ENCODE assay signal across 10 cellular contexts in genomic region chr1:39899611-39900538, GRCh38. TPM values are rescaled to one million over a fixed set of nuclear protein-coding genes. Genes with fewer than 3 reads are reported as not detected.
DNase-seq lines count a peak whose midpoint lies in the region; ATAC-seq, FAIRE-seq and TF ChIP-seq lines count a peak whose summit lies in the region.
"Had no signal": no experiment of that assay in that cellular context is flagged by ENCODE, and none has a peak within 500 bp of the region (broad histone marks: within the 10 kb centered on the region; RNA-seq: fewer than 3 reads in every experiment).

No MANE protein-coding gene starts in this region.

- TF ChIP-seq EP300 in GM12878 (IDR thresholded peaks at IDR 0.05; ENCODE audit: borderline replicate concordance in 1 of 2, control insufficient read depth in 1 of 2, low read depth in 2 of 2, low read length in 2 of 2): no peak

- SMC1A ChIA-PET in GM12878 (lab: Charles Lee; ENCODE audit: uncharacterized antibody, unreplicated experiment): interaction anchor here (0.5 to 3.8 kb wide), 7 partner anchors 8 to 83 kb away, joined by 3 to 42 read pairs (median 5); no protein-coding TSS in a partner anchor

- H3K27me3 ChIP-seq in left ventricle myocardium inferior (ENCODE audit: low read depth) (peaks cover 84% of the 10 kb centered on the region), heart left ventricle (peaks cover 0 to 68% (median 21%) of the 10 kb centered on the region in 9 donors), GM12878 (replicated peaks in 1 of 2; ENCODE audit: control insufficient read depth in 2 of 2, insufficient read depth in 2 of 2, low read length in 1 of 2) (peaks cover 10 to 12% of the 10 kb centered on the region in 2 experiments), upper lobe of right lung (no peaks in the 10 kb centered on the region)

- RAD21 ChIA-PET in GM12878 (lab: Charles Lee; ENCODE audit: unreplicated experiment): interaction anchor here (1.4 to 2.5 kb wide), 3 partner anchors 20 to 84 kb away, joined by 3 to 7 read pairs (median 4); no protein-coding TSS in a partner anchor

- no peak for TF ChIP-seq RAD21 in GM12878 (IDR thresholded peaks at IDR 0.05; ENCODE audit: insufficient read depth, low read depth, low read length)

- H3K4me3 ChIP-seq in left ventricle myocardium inferior (peak overlapping the region; percentile 76), heart left ventricle (peak overlapping the region in 3 of 12 donors; percentile 67 to 78 (median 69)), GM12878 (no peak overlapping the region), mesodermal cell (ENCODE audit: extremely low read depth, insufficient read depth, low read length, poor library complexity, severe bottlenecking) (peak overlapping the region; percentile 65), upper lobe of right lung (peak overlapping the region; percentile 56)

- intact Hi-C loops in left ventricle myocardium inferior (cut with micrococcal nuclease) (no loop called here), heart left ventricle (cut with DNase I) (loop anchor here in 3 of 10 donors (5.0 kb wide), 3 partner anchors 48 to 132 kb away; no protein-coding TSS in a partner anchor), GM12878 (cut with micrococcal nuclease; ENCODE audit: unreplicated experiment) (no loop called here), upper lobe of right lung (cut with DNase I) (loop anchor here (10.0 kb wide), 1 partner anchor 75 kb away; no protein-coding TSS in a partner anchor)

- no peak overlapping the region for H2AFZ ChIP-seq in GM12878 (ENCODE audit: control insufficient read depth, low read depth, low read length)

- H4K20me1 ChIP-seq in GM12878 (ENCODE audit: control insufficient read depth, insufficient read depth): no peaks in the 10 kb centered on the region

- POLR2A ChIA-PET in GM12878 (lab: Charles Lee): interaction anchor here (0.9 to 1.5 kb wide), 2 partner anchors 18 to 20 kb away, joined by 3 to 5 read pairs; no protein-coding TSS in a partner anchor

- WGBS in heart left ventricle, 4 donors: 76 to 88% (median 83%) methylated on average over 8 of the region's 8 CpGs
- 78% methylated on average over 8 of the region's 8 CpGs for WGBS in GM12878 (ENCODE audit: insufficient coverage, insufficient replicate concordance, low lambda C conversion rate, missing lambda C conversion rate)
- 60 to 62% methylated on average over 4 to 5 of the region's 8 CpGs for WGBS in mesodermal cell (ENCODE audit: insufficient coverage in 2 of 2), 2 experiments

- H3K4me2 ChIP-seq in GM12878 (ENCODE audit: control insufficient read depth, insufficient read depth): peak overlapping the region; percentile 69; the same call in 1 of the 2 replicates

- TF ChIP-seq CTCF in left ventricle myocardium inferior (IDR thresholded peaks at IDR 0.05; ENCODE audit: borderline replicate concordance): no peak
- no peak for TF ChIP-seq CTCF in heart left ventricle (IDR thresholded peaks at IDR 0.05)
- no peak for TF ChIP-seq CTCF in GM12878 (IDR thresholded peaks at IDR 0.05 in 2 of 3, conservative IDR thresholded peaks at IDR 0.05 in 1 of 3; ENCODE audit: control insufficient read depth in 2 of 3, extremely low read depth in 1 of 3, insufficient read depth in 1 of 3, low read depth in 3 of 3, low read length in 3 of 3)
- no peak for TF ChIP-seq CTCF in upper lobe of right lung (IDR thresholded peaks at IDR 0.05)

- DNase-seq in left ventricle myocardium inferior (no peak), heart left ventricle (no peak), GM12878 (ENCODE audit: low read depth, low spot score) (no peak), upper lobe of right lung (no peak), NCI-H69 (lab: John Stamatoyannopoulos, UW) (no peak)
- DNase-seq in stimulated activated CD8-positive, alpha-beta memory T cell treated with anti-CD3 and anti-CD28 coated beads, Interleukin-4, amount 100 ng/mL, for 48 hours: no peak
- DNase-seq: T1000 had no signal

- no TSS peak for BruUV-seq in GM12878 (replicated peaks; lab: Mats Ljungman, UMichigan)

- in situ Hi-C loops in GM12878 (cut with MboI): no loop called here

- ATAC-seq in heart left ventricle: no peak
- ATAC-seq in GM12878: no peak
- no peak for ATAC-seq in upper lobe of right lung
- no peak for ATAC-seq in HG02870 (IDR thresholded peaks at IDR 0.05; ENCODE audit: unreplicated experiment)

- no peaks in the 10 kb centered on the region for H3K9me3 ChIP-seq in left ventricle myocardium inferior (replicated peaks)
- H3K9me3 ChIP-seq in heart left ventricle: no peaks in the 10 kb centered on the region
- H3K9me3 ChIP-seq in GM12878 (replicated peaks; ENCODE audit: control insufficient read depth, insufficient read depth, low read length): no peaks in the 10 kb centered on the region; the same call in 2 of the 3 replicates
- no peaks in the 10 kb centered on the region for H3K9me3 ChIP-seq in mesodermal cell (ENCODE audit: control insufficient read depth, low read length)
- H3K9me3 ChIP-seq in upper lobe of right lung: no peaks in the 10 kb centered on the region

- no peaks in the 10 kb centered on the region for H3K36me3 ChIP-seq in left ventricle myocardium inferior
- H3K36me3 ChIP-seq in heart left ventricle: no peaks in the 10 kb centered on the region
- no peaks in the 10 kb centered on the region for H3K36me3 ChIP-seq in GM12878 (ENCODE audit: control insufficient read depth in 2 of 2, insufficient read depth in 2 of 2, low read length in 1 of 2)
- H3K36me3 ChIP-seq in mesodermal cell (ENCODE audit: control insufficient read depth, insufficient read depth, low read length): no peaks in the 10 kb centered on the region
- H3K36me3 ChIP-seq in upper lobe of right lung: no peaks in the 10 kb centered on the region

- H3K27ac ChIP-seq in left ventricle myocardium inferior (replicated peaks) (no peak overlapping the region), heart left ventricle (no peak overlapping the region), GM12878 (ENCODE audit: control insufficient read depth, insufficient read depth) (no peak overlapping the region), mesodermal cell (ENCODE audit: low read depth, low read length, severe bottlenecking) (no peak overlapping the region), upper lobe of right lung (no peak overlapping the region)

- TF ChIP-seq POLR2A in heart left ventricle (IDR thresholded peaks at IDR 0.05): no peak
- TF ChIP-seq POLR2A in GM12878 (IDR thresholded peaks at IDR 0.05; ENCODE audit: low read depth, low read length): no peak

- H3K4me1 ChIP-seq in left ventricle myocardium inferior: peaks cover 20% of the 10 kb centered on the region
- peaks cover 0 to 28% (median 9%) of the 10 kb centered on the region in 12 donors for H3K4me1 ChIP-seq in heart left ventricle
- peaks cover 7% of the 10 kb centered on the region; the same call in 1 of the 2 replicates for H3K4me1 ChIP-seq in GM12878 (ENCODE audit: control insufficient read depth, insufficient read depth, low read length)
- H3K4me1 ChIP-seq in mesodermal cell (ENCODE audit: control insufficient read depth, insufficient read depth, low read length, poor library complexity, severe bottlenecking): peaks cover 27% of the 10 kb centered on the region
- peaks cover 18% of the 10 kb centered on the region for H3K4me1 ChIP-seq in upper lobe of right lung

- CTCF ChIA-PET in GM12878 (lab: Yijun Ruan, JAX): interaction anchor here (1.8 to 7.7 kb wide), 3 partner anchors 8 to 83 kb away, joined by 4 to 110 read pairs (median 5); no protein-coding TSS in a partner anchor

- no peak for FAIRE-seq in GM12878 (lab: Jason Lieb, UNC)
- FAIRE-seq: GM12892 had no signal

- no peak overlapping the region for H3K9ac ChIP-seq in GM12878 (ENCODE audit: control insufficient read depth, insufficient read depth, low read length)

- H3K79me2 ChIP-seq in GM12878 (ENCODE audit: control insufficient read depth, insufficient read depth, low read length): no peaks in the 10 kb centered on the region; the same call in 1 of the 2 replicates

RNA-seq across cellular contexts. Expression of gene MYCL, which starts 1.8 kb away (rescaled TPM):
- 0.44 TPM for total RNA-seq in left ventricle myocardium inferior
- total RNA-seq in heart left ventricle: 1 to 10 TPM in 3 of 9 donors, under 1 TPM in 6; 0.27 to 3.0 (median 0.75) TPM
- polyA plus RNA-seq in heart left ventricle: under 1 TPM; 0.15 to 0.53 TPM
- total RNA-seq in GM12878 (2013; cell fraction: nucleolus; rRNA removed): 1.6 and 2.2 TPM in 2 replicates
- 0.79 and 0.98 TPM in 2 replicates for total RNA-seq in GM12878 (2014; rRNA removed)
- 0.46 and 0.49 TPM in 2 replicates for total RNA-seq in GM12878 (2014; rRNA removed; fragmentation: Illumina TruSeq; extraction: Trizol)
- total RNA-seq in GM12878 (2021): 1.4 and 1.7 TPM in 2 replicates
- 0.72 TPM for polyA plus RNA-seq in GM12878 (2011; ENCODE audit: low read depth)
- 0.22 and 0.37 TPM in 2 replicates for polyA plus RNA-seq in GM12878 (2011; rRNA removed)
- 0.19 and 0.25 TPM in 2 replicates for polyA plus RNA-seq in GM12878 (2011; cell fraction: cytosol; rRNA removed)
- 0.13 and 0.23 TPM in 2 replicates for polyA plus RNA-seq in GM12878 (2011; cell fraction: nucleus; rRNA removed)
- 0.72 and 1.2 TPM in 2 replicates for polyA plus RNA-seq in GM12878 (2012)
- polyA plus RNA-seq in GM12878 (2014; fragmentation: Illumina TruSeq; extraction: Trizol): 0.67 and 0.75 TPM in 2 replicates
- polyA plus RNA-seq in GM12878 (2014; fragmentation: Nextera tagmentation; extraction: Ambion mirVana): under 1 TPM; 0.11 to 0.26 TPM
- polyA plus RNA-seq in GM12878 (2014; rRNA removed): 0.24 and 0.77 TPM in 2 replicates
- polyA plus RNA-seq in GM12878 (2016; fragmentation: Nextera tagmentation; extraction: Ambion mirVana): under 1 TPM in 1 of 2 experiments, not detected in 1; 0.40 TPM
- 0.05 and 0.44 TPM in 2 replicates for polyA minus RNA-seq in GM12878 (2011; rRNA and poly(A)+ RNA removed)
- polyA minus RNA-seq in GM12878 (2011; cell fraction: cytosol; rRNA and poly(A)+ RNA removed): not detected in 2 replicates
- 0.67 and 0.73 TPM in 2 replicates for polyA minus RNA-seq in GM12878 (2011; cell fraction: nucleus; rRNA and poly(A)+ RNA removed)
- 11.3 TPM for polyA plus RNA-seq in mesodermal cell (2013, experiment 1 of 2)
- 8.7 TPM for polyA plus RNA-seq in mesodermal cell (2013, experiment 2 of 2)
- total RNA-seq in upper lobe of right lung: 3.6 TPM

RNA-seq across cellular contexts. Expression of gene TRIT1, which starts 16.6 kb away (rescaled TPM):
- total RNA-seq in left ventricle myocardium inferior (12.5 TPM), heart left ventricle (10 to 100 TPM; 15.0 to 19.0 (median 17.2) TPM), GM12878 (2014; rRNA removed) (29.0 and 33.4 TPM in 2 replicates), GM12878 (2014; rRNA removed; fragmentation: Illumina TruSeq; extraction: Trizol) (27.9 and 32.2 TPM in 2 replicates), GM12878 (2021) (20.5 and 22.8 TPM in 2 replicates), upper lobe of right lung (13.1 TPM)
- polyA plus RNA-seq in heart left ventricle (10 to 100 TPM; 13.6 to 14.0 TPM), GM12878 (2011; rRNA removed) (35.8 and 52.4 TPM in 2 replicates), GM12878 (2014; fragmentation: Illumina TruSeq; extraction: Trizol) (27.5 and 34.4 TPM in 2 replicates), GM12878 (2014; fragmentation: Nextera tagmentation; extraction: Ambion mirVana) (10 to 100 TPM; 13.2 to 17.1 TPM), GM12878 (2014; rRNA removed) (24.5 and 26.4 TPM in 2 replicates), GM12878 (2016; fragmentation: Nextera tagmentation; extraction: Ambion mirVana) (10 to 100 TPM; 24.8 to 25.5 TPM)
- total RNA-seq in GM12878 (2013; cell fraction: nucleolus; rRNA removed): 80.4 and 83.6 TPM in 2 replicates
- 16.0 TPM for polyA plus RNA-seq in GM12878 (2011; ENCODE audit: low read depth)
- polyA plus RNA-seq in GM12878 (2011; cell fraction: cytosol; rRNA removed): 16.4 and 16.9 TPM in 2 replicates
- polyA plus RNA-seq in GM12878 (2011; cell fraction: nucleus; rRNA removed): 32.5 and 41.6 TPM in 2 replicates
- 19.0 and 19.4 TPM in 2 replicates for polyA plus RNA-seq in GM12878 (2012)
- 20.5 and 22.1 TPM in 2 replicates for polyA minus RNA-seq in GM12878 (2011; rRNA and poly(A)+ RNA removed)
- 11.1 and 11.6 TPM in 2 replicates for polyA minus RNA-seq in GM12878 (2011; cell fraction: cytosol; rRNA and poly(A)+ RNA removed)
- 22.7 and 29.0 TPM in 2 replicates for polyA minus RNA-seq in GM12878 (2011; cell fraction: nucleus; rRNA and poly(A)+ RNA removed)
- polyA plus RNA-seq in mesodermal cell (2013, experiment 1 of 2): 21.2 TPM
- polyA plus RNA-seq in mesodermal cell (2013, experiment 2 of 2): 22.5 TPM

RNA-seq across cellular contexts. Expression of gene MFSD2A, which starts 55.1 kb away (rescaled TPM):
- total RNA-seq in left ventricle myocardium inferior (0.22 TPM), heart left ventricle (1 to 10 TPM in 4 of 9 donors, under 1 TPM in 5; 0.23 to 4.2 (median 0.96) TPM), GM12878 (2014; rRNA removed) (30.1 and 34.0 TPM in 2 replicates), GM12878 (2014; rRNA removed; fragmentation: Illumina TruSeq; extraction: Trizol) (13.3 and 14.0 TPM in 2 replicates), GM12878 (2021) (23.1 and 23.4 TPM in 2 replicates), upper lobe of right lung (225 TPM)
- polyA plus RNA-seq in heart left ventricle (10 to 100 TPM in 1 of 2 donors, under 1 TPM in 1; 0.11 to 12.7 TPM), GM12878 (2011; rRNA removed) (6.5 and 11.0 TPM in 2 replicates), GM12878 (2014; fragmentation: Illumina TruSeq; extraction: Trizol) (19.5 and 21.6 TPM in 2 replicates), GM12878 (2014; fragmentation: Nextera tagmentation; extraction: Ambion mirVana) (1 to 10 TPM in 1 of 2 experiments, under 1 TPM in 1; 0.84 to 1.9 TPM), GM12878 (2014; rRNA removed) (21.7 and 21.9 TPM in 2 replicates), GM12878 (2016; fragmentation: Nextera tagmentation; extraction: Ambion mirVana) (10 to 100 TPM; 14.3 to 16.1 TPM)
- total RNA-seq in GM12878 (2013; cell fraction: nucleolus; rRNA removed): 36.5 and 40.1 TPM in 2 replicates
- polyA plus RNA-seq in GM12878 (2011; ENCODE audit: low read depth): 4.5 TPM
- 14.0 and 15.4 TPM in 2 replicates for polyA plus RNA-seq in GM12878 (2011; cell fraction: cytosol; rRNA removed)
- polyA plus RNA-seq in GM12878 (2011; cell fraction: nucleus; rRNA removed): 54.2 and 55.9 TPM in 2 replicates
- polyA plus RNA-seq in GM12878 (2012): 7.7 and 9.9 TPM in 2 replicates
- polyA minus RNA-seq in GM12878 (2011; rRNA and poly(A)+ RNA removed): 15.6 and 23.0 TPM in 2 replicates
- polyA minus RNA-seq in GM12878 (2011; cell fraction: cytosol; rRNA and poly(A)+ RNA removed): 6.1 and 6.7 TPM in 2 replicates
- 15.2 and 30.2 TPM in 2 replicates for polyA minus RNA-seq in GM12878 (2011; cell fraction: nucleus; rRNA and poly(A)+ RNA removed)
- polyA plus RNA-seq in mesodermal cell (2013, experiment 1 of 2): 3.2 TPM
- polyA plus RNA-seq in mesodermal cell (2013, experiment 2 of 2): 2.5 TPM
